19 cellular contexts compared by ENCODE assay signal in the genomic region with DNA sequence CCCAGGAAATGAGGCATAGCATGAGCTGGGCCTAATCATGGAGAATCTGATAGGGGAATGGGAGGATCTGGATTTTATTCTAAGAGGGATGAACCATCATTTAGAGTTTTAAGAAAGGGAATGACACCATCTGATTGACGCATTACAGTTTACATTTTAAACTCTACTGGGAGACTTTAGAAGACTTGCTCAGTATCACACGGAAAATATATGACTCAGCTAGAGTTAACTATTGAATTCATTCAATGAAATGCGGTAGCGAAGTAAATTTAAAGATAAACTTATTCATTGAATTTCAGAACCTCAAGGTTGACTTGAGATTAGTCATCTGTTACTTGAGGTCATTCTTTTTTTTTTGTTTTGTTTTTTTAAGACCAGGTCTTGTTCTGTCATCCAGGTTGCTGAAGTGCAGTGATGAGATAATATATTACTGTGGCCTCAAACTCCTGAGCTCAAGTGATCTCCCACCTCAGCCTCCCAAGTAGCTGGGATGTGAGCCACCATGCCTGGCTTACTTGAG. TPM values are rescaled to one million over a fixed set of nuclear protein-coding genes. Genes with fewer than 3 reads are reported as not detected.
DNase-seq lines count a peak whose midpoint lies in the region; ATAC-seq, FAIRE-seq and TF ChIP-seq lines count a peak whose summit lies in the region.
"Had no signal": no experiment of that assay in that cellular context is flagged by ENCODE, and none has a peak within 500 bp of the region (broad histone marks: within the 10 kb centered on the region; RNA-seq: fewer than 3 reads in every experiment).

No MANE protein-coding gene starts in this region.

- POLR2A ChIA-PET in T-cell (lab: Charles Lee), result no interaction called here

- in situ Hi-C loops in Caki2 (cut with HindIII; ENCODE audit: low pct_unique_long_range_greater_than_20kb, low sequenced_read_pairs), result no loop called here

- no peak overlapping the region for H3K4me3 Mint-ChIP-seq in osteocyte (ENCODE audit: unreplicated experiment)
- H3K4me3 Mint-ChIP-seq in T-cell, result no peak overlapping the region
- H3K4me3 Mint-ChIP-seq: CD4-positive, CD25-positive, alpha-beta regulatory T cell; GM23338; H9 had no signal

- H3K4me1 Mint-ChIP-seq in osteocyte (ENCODE audit: unreplicated experiment) (no peaks in the 10 kb centered on the region), T-cell (no peaks in the 10 kb centered on the region)
- H3K4me1 Mint-ChIP-seq: CD4-positive, CD25-positive, alpha-beta regulatory T cell had no signal

- H3K36me3 Mint-ChIP-seq in osteocyte (ENCODE audit: unreplicated experiment) (no peaks in the 10 kb centered on the region), T-cell (no peaks in the 10 kb centered on the region)
- H3K36me3 Mint-ChIP-seq: CD4-positive, CD25-positive, alpha-beta regulatory T cell had no signal

- no peaks in the 10 kb centered on the region for H3K36me3 ChIP-seq in kidney (ENCODE audit: control insufficient read depth in 1 of 2, insufficient read depth in 2 of 2, low read length in 2 of 2)
- H3K36me3 ChIP-seq: BLaER1 treated with 17β-estradiol and CSF1 and Interleukin-3, amounts not matched to agents 10 nM and 100 nM had no signal

- H3K27ac Mint-ChIP-seq in osteocyte (ENCODE audit: unreplicated experiment) (no peak overlapping the region), T-cell (no peak overlapping the region)
- H3K27ac Mint-ChIP-seq: CD4-positive, CD25-positive, alpha-beta regulatory T cell; GM23338 had no signal

- TF ChIP-seq CTCF in kidney (IDR thresholded peaks at IDR 0.05; ENCODE audit: borderline replicate concordance, extremely low read depth, insufficient read depth) (no peak), osteocyte (IDR thresholded peaks at IDR 0.05) (no peak)

- CTCF ChIA-PET in T-cell (lab: Charles Lee), result no interaction called here

- no peaks in the 10 kb centered on the region for H3K9me3 ChIP-seq in kidney (ENCODE audit: control insufficient read depth in 1 of 2, low read length in 2 of 2)
- H3K9me3 ChIP-seq: BLaER1 treated with 17β-estradiol and CSF1 and Interleukin-3, amounts not matched to agents 10 nM and 100 nM had no signal

- no peak overlapping the region for H3K27ac ChIP-seq in kidney (ENCODE audit: low read depth in 2 of 2, low read length in 2 of 2)
- H3K27ac ChIP-seq: 22Rv1; BLaER1 treated with 17β-estradiol and CSF1 and Interleukin-3, amounts not matched to agents 10 nM and 100 nM had no signal

- H3K9me3 Mint-ChIP-seq in osteocyte (ENCODE audit: unreplicated experiment) (no peaks in the 10 kb centered on the region), T-cell (peaks cover 0 to 21% (median 5%) of the 10 kb centered on the region in 3 donors)
- H3K9me3 Mint-ChIP-seq: GM23338 had no signal

- no peak overlapping the region for H3K9ac ChIP-seq in kidney (ENCODE audit: low read length in 2 of 2)
- H3K9ac ChIP-seq: BLaER1 treated with 17β-estradiol and CSF1 and Interleukin-3, amounts not matched to agents 10 nM and 100 nM had no signal

- peaks cover 22% of the 10 kb centered on the region for H3K27me3 Mint-ChIP-seq in osteocyte (ENCODE audit: unreplicated experiment)
- H3K27me3 Mint-ChIP-seq in T-cell, result no peaks in the 10 kb centered on the region
- H3K27me3 Mint-ChIP-seq: CD4-positive, CD25-positive, alpha-beta regulatory T cell had no signal

- DNase-seq in Caki2 (ENCODE audit: low read depth), result peak; percentile 83
- peak; percentile 70 for DNase-seq in NCI-H226
- peak; percentile 1 for DNase-seq in astrocyte of the hippocampus (ENCODE audit: low read depth, low spot score)
- peak; percentile 1 for DNase-seq in iris pigment epithelial cell (ENCODE audit: low read depth)
- no peak for DNase-seq in kidney
- no peak for DNase-seq in AML-193 (lab: John Stamatoyannopoulos, UW)
- no peak for DNase-seq in osteocyte (ENCODE audit: extremely low spot score, unreplicated experiment)
- no peak for DNase-seq in T-cell
- DNase-seq: Calu3; CD4-positive, CD25-positive, alpha-beta regulatory T cell; DMS 273 treated with DMSO at 0.1 percent for 48 hours; DMS79; H9 had no signal

- no peaks in the 10 kb centered on the region for H3K4me1 ChIP-seq in kidney (ENCODE audit: control insufficient read depth in 1 of 2, insufficient read depth in 1 of 2, low read depth in 1 of 2, low read length in 2 of 2)
- H3K4me1 ChIP-seq: BLaER1 treated with 17β-estradiol and CSF1 and Interleukin-3, amounts not matched to agents 10 nM and 100 nM had no signal

- ATAC-seq in T-cell (replicated peaks in 1 of 4), result no peak
- ATAC-seq: GM23338 had no signal

- no peak for FAIRE-seq in kidney (lab: Jason Lieb, UNC)
- FAIRE-seq: GM12891 had no signal

- no peak overlapping the region for H3K4me3 ChIP-seq in kidney (ENCODE audit: low read length in 2 of 2)
- H3K4me3 ChIP-seq: BLaER1 treated with 17β-estradiol and CSF1 and Interleukin-3, amounts not matched to agents 10 nM and 100 nM; GM23338 had no signal

- intact Hi-C loops in kidney (cut with DNase I), result no loop called here

RNA-seq across cellular contexts. Expression of gene MC4R, which starts 25.0 kb away (rescaled TPM):
- total RNA-seq in Caki2 (2014; rRNA removed; shearing (Covaris generic); ENCODE audit: low replicate concordance), result not detected in 2 replicates
- 0.19 TPM for total RNA-seq in kidney
- polyA plus RNA-seq in kidney (ENCODE audit: insufficient read depth, low read depth, low replicate concordance), result not detected
- total RNA-seq in osteocyte, result not detected in 2 replicates
- total RNA-seq in T-cell, result not detected
- total RNA-seq: A673; Calu3; CD4-positive, CD25-positive, alpha-beta regulatory T cell; G401; GM23338; H9 had no signal
- polyA plus RNA-seq: CD4-positive, CD25-positive, alpha-beta regulatory T cell; GM23338 had no signal

Comparison
In these comparisons a context has a peak if more than half of its experiments do, and no peak if none do; other contexts are left out.
1. DNase-seq: peak in Caki2 (single experiment), NCI-H226 (single experiment), astrocyte of the hippocampus (single experiment) and iris pigment epithelial cell (single experiment); none in kidney (single experiment), AML-193 (0 of 2), osteocyte (single experiment) and T-cell (0 of 34).